In the genomic region with DNA sequence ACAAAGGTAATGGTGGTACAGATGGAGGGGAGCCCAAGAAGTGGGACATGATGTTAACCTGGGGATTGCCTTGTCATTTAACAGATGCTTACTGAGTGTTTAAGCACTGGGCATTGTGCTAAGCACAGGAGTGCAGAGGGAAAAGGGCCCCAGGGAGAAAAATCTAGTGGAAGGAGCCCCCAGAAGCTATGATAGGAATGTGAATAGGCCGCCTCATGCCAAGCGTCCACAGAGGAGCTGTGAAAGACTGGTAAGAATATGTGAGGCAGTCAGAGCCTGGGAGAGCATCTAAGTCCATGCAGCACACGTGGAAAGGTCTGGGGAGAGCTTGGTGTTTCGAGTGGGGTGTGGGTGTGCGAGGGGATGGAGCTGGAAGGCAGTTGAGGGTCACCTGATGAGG, we compare ENCODE assay signal across 2 cellular contexts.
A peak's percentile ranks its signal among the peaks of the same experiment; 100 is the strongest.
TF ChIP-seq lines count a peak whose summit lies in the region.

No MANE protein-coding gene starts in this region.

TF ChIP-seq in IMR-90, 13 proteins besides CTCF, POLR2A, EP300 and RAD21:
- TF ChIP-seq, protein P1, sequence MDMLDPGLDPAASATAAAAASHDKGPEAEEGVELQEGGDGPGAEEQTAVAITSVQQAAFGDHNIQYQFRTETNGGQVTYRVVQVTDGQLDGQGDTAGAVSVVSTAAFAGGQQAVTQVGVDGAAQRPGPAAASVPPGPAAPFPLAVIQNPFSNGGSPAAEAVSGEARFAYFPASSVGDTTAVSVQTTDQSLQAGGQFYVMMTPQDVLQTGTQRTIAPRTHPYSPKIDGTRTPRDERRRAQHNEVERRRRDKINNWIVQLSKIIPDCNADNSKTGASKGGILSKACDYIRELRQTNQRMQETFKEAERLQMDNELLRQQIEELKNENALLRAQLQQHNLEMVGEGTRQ (IDR thresholded peaks at IDR 0.05; ENCODE audit: low read depth, low read length) = no peak
- TF ChIP-seq MAZ (IDR thresholded peaks at IDR 0.05; ENCODE audit: borderline replicate concordance, low read depth, low read length) (no peak), RCOR1 (IDR thresholded peaks at IDR 0.05; ENCODE audit: insufficient replicate concordance, low read length) (no peak)

TF ChIP-seq in H1, 55 proteins besides CTCF, POLR2A, EP300 and RAD21:
- TF ChIP-seq CHD2 (IDR thresholded peaks at IDR 0.05; ENCODE audit: low read length) = no peak
- peak; percentile 77; the same call in 1 of the 2 replicates for TF ChIP-seq POLR2AphosphoS5 (IDR thresholded peaks at IDR 0.05; ENCODE audit: low read depth, low read length)
- TF ChIP-seq KDM1A (IDR thresholded peaks at IDR 0.05; ENCODE audit: borderline replicate concordance, low read length) = no peak
- TF ChIP-seq, protein P2, sequence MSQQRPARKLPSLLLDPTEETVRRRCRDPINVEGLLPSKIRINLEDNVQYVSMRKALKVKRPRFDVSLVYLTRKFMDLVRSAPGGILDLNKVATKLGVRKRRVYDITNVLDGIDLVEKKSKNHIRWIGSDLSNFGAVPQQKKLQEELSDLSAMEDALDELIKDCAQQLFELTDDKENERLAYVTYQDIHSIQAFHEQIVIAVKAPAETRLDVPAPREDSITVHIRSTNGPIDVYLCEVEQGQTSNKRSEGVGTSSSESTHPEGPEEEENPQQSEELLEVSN (IDR thresholded peaks at IDR 0.05) = no peak
- 0 out of 2 replicates have a peak, but pooled peaks have one; percentile 16 for TF ChIP-seq TAF1 (IDR thresholded peaks at IDR 0.05; ENCODE audit: low read depth, low read length)
